8 cellular contexts compared by ENCODE assay signal in the genomic region with DNA sequence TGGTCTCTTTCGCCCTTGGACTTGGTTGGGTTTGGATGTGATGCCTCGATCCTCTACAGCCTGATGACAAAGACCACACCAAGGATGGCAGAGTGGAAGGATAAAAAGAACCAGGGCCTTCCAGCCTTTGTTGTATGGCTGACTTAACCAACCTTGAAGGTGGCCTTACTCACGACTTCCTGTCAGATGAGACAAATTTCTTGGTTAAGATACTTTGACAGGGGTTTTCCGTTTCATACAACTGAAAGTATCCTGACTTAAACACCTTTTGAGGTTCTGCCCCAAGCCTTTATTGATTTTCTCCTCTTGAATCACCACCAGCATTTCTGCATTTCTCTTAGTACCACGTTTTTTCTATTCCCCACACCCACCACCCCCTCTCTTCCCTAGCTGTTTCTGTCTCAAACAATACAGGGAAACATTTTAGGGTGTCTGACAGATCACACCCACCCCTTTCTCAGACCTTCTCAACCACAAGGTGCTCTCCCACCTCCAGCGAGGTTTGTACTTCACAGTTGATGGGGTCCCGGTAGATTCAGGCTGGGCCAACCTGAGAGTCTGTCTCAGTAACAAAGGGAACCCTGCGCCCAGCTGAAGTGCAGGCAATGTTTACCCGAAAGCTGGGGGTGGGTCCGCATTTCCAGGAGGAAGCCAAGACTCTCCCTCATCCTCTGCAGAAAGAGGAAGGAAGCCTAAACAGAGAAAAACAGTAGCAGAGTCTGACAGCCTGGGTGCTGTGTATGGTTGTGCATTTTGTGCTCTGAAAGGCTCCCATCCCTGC. TPM values are rescaled to one million over a fixed set of nuclear protein-coding genes. Genes with fewer than 3 reads are reported as not detected.
A peak's percentile ranks its signal among the peaks of the same experiment; 100 is the strongest.
DNase-seq lines count a peak whose midpoint lies in the region; ATAC-seq, FAIRE-seq and TF ChIP-seq lines count a peak whose summit lies in the region.

No MANE protein-coding gene starts in this region.

- no peaks in the 10 kb centered on the region for H3K27me3 Mint-ChIP-seq in astrocyte (ENCODE audit: low read depth, unreplicated experiment)

- H3K79me2 ChIP-seq in astrocyte (ENCODE audit: insufficient read depth, low read length), result peaks cover 12% of the 10 kb centered on the region

- no peaks in the 10 kb centered on the region for H4K20me1 ChIP-seq in astrocyte (ENCODE audit: insufficient read depth, low read length)

- no peaks in the 10 kb centered on the region for H3K9me3 ChIP-seq in astrocyte (ENCODE audit: insufficient read depth, low read depth, low read length)

- TF ChIP-seq CTCF in astrocyte (IDR thresholded peaks at IDR 0.05; ENCODE audit: insufficient read depth, low read depth, low read length), result no peak

- no peaks in the 10 kb centered on the region for H3K36me3 ChIP-seq in astrocyte (ENCODE audit: insufficient read depth, low read length)

- FAIRE-seq in astrocyte (lab: Jason Lieb, UNC), result no peak

- ATAC-seq in GM18520 (IDR thresholded peaks at IDR 0.05; ENCODE audit: unreplicated experiment) (peak; percentile 70), HG02870 (IDR thresholded peaks at IDR 0.05; ENCODE audit: unreplicated experiment) (peak; percentile 85)

- no peaks in the 10 kb centered on the region for H3K27me3 ChIP-seq in astrocyte (ENCODE audit: insufficient read depth, low read length)

- peaks cover 7% of the 10 kb centered on the region for H3K36me3 Mint-ChIP-seq in astrocyte (ENCODE audit: low read depth, unreplicated experiment)

- H3K4me3 Mint-ChIP-seq in astrocyte (ENCODE audit: unreplicated experiment), result no peak overlapping the region

- H2AFZ ChIP-seq in astrocyte (ENCODE audit: low read depth, low read length), result no peak overlapping the region

- H3K27ac ChIP-seq in astrocyte (ENCODE audit: low read depth, low read length), result no peak overlapping the region

- peaks cover 16% of the 10 kb centered on the region for H3K4me1 ChIP-seq in astrocyte (ENCODE audit: insufficient read depth, low read length)

- DNase-seq in T-helper 1 cell (peak in 4 of 5 donors; percentile 28 to 88 (median 40)), astrocyte (ENCODE audit: low read depth) (no peak), cerebellar nuclear complex (lab: John Stamatoyannopoulos, UW) (no peak), NCI-H2196 treated with DMSO at 0.1 percent for 48 hours (lab: John Stamatoyannopoulos, UW; ENCODE audit: unreplicated experiment) (no peak), foreskin melanocyte (no peak)
- DNase-seq in stimulated activated CD4-positive, alpha-beta T cell treated with anti-CD3 and anti-CD28 coated beads, TNF-alpha, amount 100 ng/mL, for 48 hours (ENCODE audit: low read depth in 3 of 3), result peak in 2 of 3 donors; percentile 56 to 61

- H3K9ac ChIP-seq in astrocyte (ENCODE audit: low read length), result no peak overlapping the region

- peak overlapping the region; percentile 26 for H3K27ac Mint-ChIP-seq in astrocyte (ENCODE audit: unreplicated experiment)

- H3K4me1 Mint-ChIP-seq in astrocyte (ENCODE audit: low read depth, unreplicated experiment), result peaks cover 29% of the 10 kb centered on the region

- H3K9me3 Mint-ChIP-seq in astrocyte (ENCODE audit: unreplicated experiment), result no peaks in the 10 kb centered on the region

- H3K4me2 ChIP-seq in astrocyte (ENCODE audit: low read length), result peak overlapping the region; percentile 3

- no peak overlapping the region for H3K4me3 ChIP-seq in astrocyte (ENCODE audit: insufficient read depth, low read depth, low read length)

RNA-seq across cellular contexts. Expression of gene TSPAN5, which starts 5.0 kb away (rescaled TPM):
- 61.4 and 69.0 TPM in 2 replicates for total RNA-seq in astrocyte

Comparison
In these comparisons a context has a peak if more than half of its experiments do, and no peak if none do; other contexts are left out.
1. DNase-seq: peak in T-helper 1 cell (4 of 5) and stimulated activated CD4-positive, alpha-beta T cell treated with anti-CD3 and anti-CD28 coated beads, TNF-alpha, amount 100 ng/mL, for 48 hours (2 of 3); none in astrocyte (single experiment), cerebellar nuclear complex (0 of 2), NCI-H2196 treated with DMSO at 0.1 percent for 48 hours (single experiment) and foreskin melanocyte (single experiment).